In the genomic region with DNA sequence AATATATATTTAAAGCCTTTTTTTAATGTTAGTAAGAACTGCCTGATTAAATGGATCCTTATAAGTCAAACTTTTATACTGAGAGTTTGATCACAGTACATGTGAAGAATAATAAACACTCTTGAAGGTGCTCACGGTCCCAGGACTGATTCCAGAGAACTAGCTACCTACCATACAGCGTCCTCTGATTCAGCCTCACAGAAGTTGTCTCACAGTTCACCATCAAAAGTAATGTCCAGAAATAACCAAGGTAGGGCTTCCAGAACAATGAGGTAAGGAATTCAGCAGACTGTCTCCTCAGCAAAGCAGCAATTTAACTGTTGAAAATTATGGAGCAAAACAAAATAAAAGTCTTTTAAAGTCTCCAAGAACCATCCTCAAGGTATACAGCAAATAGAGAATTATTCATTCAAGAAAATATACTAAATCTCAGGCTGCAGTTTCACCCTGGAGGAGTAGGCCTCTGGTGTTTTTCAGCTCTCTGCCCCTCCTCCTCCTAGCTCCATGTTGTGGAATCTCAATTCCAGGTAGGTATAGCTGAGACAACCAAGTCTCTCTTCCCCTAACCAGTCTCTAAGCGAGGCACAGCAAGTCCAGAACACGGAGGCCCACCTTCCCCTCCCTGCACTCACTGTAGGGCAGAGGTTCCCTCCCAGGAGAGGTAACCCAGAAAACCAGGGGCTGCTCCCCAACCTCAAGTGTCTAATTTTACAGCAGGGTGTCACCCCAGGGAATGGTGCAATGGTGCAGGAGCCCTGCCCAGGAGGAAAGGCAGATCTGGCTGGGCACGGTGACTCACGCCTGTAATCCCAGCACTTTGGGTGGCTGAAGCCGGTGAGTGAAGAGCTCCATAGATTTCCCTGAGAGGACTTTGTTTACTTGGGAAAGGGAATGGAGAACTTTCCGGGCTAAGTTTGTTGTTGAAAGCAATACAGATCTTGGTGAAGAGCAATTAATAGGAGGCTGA, we compare ENCODE assay signal across 21 cellular contexts. TPM values are rescaled to one million over a fixed set of nuclear protein-coding genes. Genes with fewer than 3 reads are reported as not detected.
DNase-seq lines count a peak whose midpoint lies in the region; ATAC-seq and TF ChIP-seq lines count a peak whose summit lies in the region.
"Had no signal": no experiment of that assay in that cellular context is flagged by ENCODE, and none has a peak within 500 bp of the region (broad histone marks: within the 10 kb centered on the region; RNA-seq: fewer than 3 reads in every experiment).

No MANE protein-coding gene starts in this region.

- H3K27ac ChIP-seq in colonic mucosa, result no peak overlapping the region
- H3K27ac ChIP-seq: brain microvascular endothelial cell, gastroesophageal sphincter, neutrophil, sigmoid colon had no signal

- H3K27ac Mint-ChIP-seq in nephron progenitor cell, result peak overlapping the region; percentile 84
- H3K27ac Mint-ChIP-seq: stimulated activated naive B cell treated with anti-CD40 and anti-IgM and Interleukin-4, amounts not matched to agents 10 μg/mL and 1 μg/mL and 100 μg/mL, for 72 hours had no signal

- no peaks in the 10 kb centered on the region for H3K27me3 ChIP-seq in colonic mucosa
- H3K27me3 ChIP-seq: brain microvascular endothelial cell, gastroesophageal sphincter, neutrophil, sigmoid colon had no signal

- ATAC-seq in GM21423 (IDR thresholded peaks at IDR 0.05; ENCODE audit: unreplicated experiment) (no peak), GM21515 (IDR thresholded peaks at IDR 0.05; ENCODE audit: unreplicated experiment) (no peak)
- ATAC-seq: gastroesophageal sphincter; Panc1; stimulated activated naive B cell treated with anti-CD40 and anti-IgM and Interleukin-4, amounts not matched to agents 10 μg/mL and 1 μg/mL and 100 μg/mL, for 72 hours had no signal

- H3K36me3 ChIP-seq in colonic mucosa, result no peaks in the 10 kb centered on the region
- H3K36me3 ChIP-seq: brain microvascular endothelial cell, neutrophil, sigmoid colon had no signal

- H3K27me3 Mint-ChIP-seq in nephron progenitor cell (ENCODE audit: low read depth, poor library complexity), result peaks cover 3% of the 10 kb centered on the region
- H3K27me3 Mint-ChIP-seq: stimulated activated naive B cell treated with anti-CD40 and anti-IgM and Interleukin-4, amounts not matched to agents 10 μg/mL and 1 μg/mL and 100 μg/mL, for 72 hours had no signal

- no peaks in the 10 kb centered on the region for H3K36me3 Mint-ChIP-seq in nephron progenitor cell (ENCODE audit: low read depth)

- no peak overlapping the region for H3K4me3 Mint-ChIP-seq in nephron progenitor cell
- H3K4me3 Mint-ChIP-seq: stimulated activated naive B cell treated with anti-CD40 and anti-IgM and Interleukin-4, amounts not matched to agents 10 μg/mL and 1 μg/mL and 100 μg/mL, for 72 hours had no signal

- TF ChIP-seq CTCF in colonic mucosa (IDR thresholded peaks at IDR 0.05), result no peak
- no peak for TF ChIP-seq CTCF in nephron progenitor cell (IDR thresholded peaks at IDR 0.05)

- no peaks in the 10 kb centered on the region for H3K9me3 ChIP-seq in colonic mucosa
- H3K9me3 ChIP-seq: gastroesophageal sphincter, neutrophil, sigmoid colon had no signal

- no peaks in the 10 kb centered on the region for H3K9me3 Mint-ChIP-seq in nephron progenitor cell
- H3K9me3 Mint-ChIP-seq: stimulated activated naive B cell treated with anti-CD40 and anti-IgM and Interleukin-4, amounts not matched to agents 10 μg/mL and 1 μg/mL and 100 μg/mL, for 72 hours had no signal

- DNase-seq in Daoy (ENCODE audit: low read depth), result peak; percentile 37
- DNase-seq in HT-29 (ENCODE audit: low spot score), result peak; percentile 53
- peak; percentile 27 for DNase-seq in colonic mucosa
- no peak for DNase-seq in nephron progenitor cell
- no peak for DNase-seq in NCI-H748 (lab: John Stamatoyannopoulos, UW; ENCODE audit: unreplicated experiment)
- no peak for DNase-seq in stimulated activated CD4-positive, alpha-beta T cell treated with anti-CD3 and anti-CD28 coated beads, Interleukin-4, amount 100 ng/mL, for 4 hours
- DNase-seq: activated CD4-positive, CD25-positive, alpha-beta regulatory T cell; activated naive CD4-positive, alpha-beta T cell treated with anti-CD3 and anti-CD28 coated beads, Interleukin-2, amount 50 U/mL, for 16 hours; AML-193; brain microvascular endothelial cell; effector CD4-positive, alpha-beta T cell; Karpas-422; NCI-H1694; NCI-H524; sigmoid colon; stimulated activated naive B cell treated with anti-CD40 and anti-IgM and Interleukin-4, amounts not matched to agents 10 μg/mL and 1 μg/mL and 100 μg/mL, for 72 hours had no signal

- H3K4me1 ChIP-seq in colonic mucosa, result no peaks in the 10 kb centered on the region
- H3K4me1 ChIP-seq: gastroesophageal sphincter, sigmoid colon had no signal

- H3K4me3 ChIP-seq in colonic mucosa, result no peak overlapping the region
- H3K4me3 ChIP-seq: gastroesophageal sphincter, sigmoid colon had no signal

- intact Hi-C loops in colonic mucosa (cut with DNase I), result no loop called here

- no peak overlapping the region for H3K9ac ChIP-seq in colonic mucosa (ENCODE audit: low read depth in 2 of 2, low read length in 2 of 2)

- H3K4me1 Mint-ChIP-seq in nephron progenitor cell, result no peaks in the 10 kb centered on the region

RNA-seq across cellular contexts. Expression of a gene that starts 28.6 kb away (rescaled TPM):
- 1.8 and 2.1 TPM in 2 replicates for total RNA-seq in Daoy (2014; rRNA removed; shearing (Covaris generic))
- 0.91 and 0.92 TPM in 2 replicates for total RNA-seq in HT-29 (2014; rRNA removed; shearing (Covaris generic))
- 1 to 10 TPM; 1.4 to 1.9 TPM for total RNA-seq in colonic mucosa

RNA-seq across cellular contexts. Expression of a gene that starts 57.7 kb away (rescaled TPM):
- total RNA-seq in Daoy (2014; rRNA removed; shearing (Covaris generic)), result 19.7 and 20.2 TPM in 2 replicates
- total RNA-seq in HT-29 (2014; rRNA removed; shearing (Covaris generic)), result 57.0 and 105 TPM in 2 replicates
- 10 to 100 TPM; 27.9 to 42.4 TPM for total RNA-seq in colonic mucosa

Comparison
In these comparisons a context has a peak if more than half of its experiments do, and no peak if none do; other contexts are left out.
1. DNase-seq: peak in Daoy (single experiment), HT-29 (single experiment) and colonic mucosa (single experiment); none in nephron progenitor cell (single experiment), NCI-H748 (single experiment) and stimulated activated CD4-positive, alpha-beta T cell treated with anti-CD3 and anti-CD28 coated beads, Interleukin-4, amount 100 ng/mL, for 4 hours (0 of 2).